In genomic region chr5:96699186-96699820, GRCh38 we compare ENCODE assay signal across 12 cellular contexts. TPM values are rescaled to one million over a fixed set of nuclear protein-coding genes. Genes with fewer than 3 reads are reported as not detected.
DNase-seq lines count a peak whose midpoint lies in the region; ATAC-seq and TF ChIP-seq lines count a peak whose summit lies in the region.
"Had no signal": no experiment of that assay in that cellular context is flagged by ENCODE, and none has a peak within 500 bp of the region (broad histone marks: within the 10 kb centered on the region; RNA-seq: fewer than 3 reads in every experiment).

No MANE protein-coding gene starts in this region.

- H3K9me3 ChIP-seq in HAP-1 (no peaks in the 10 kb centered on the region), mammary epithelial cell (replicated peaks; ENCODE audit: insufficient read depth, low read length) (no peaks in the 10 kb centered on the region), WERI-Rb-1 (ENCODE audit: severe bottlenecking) (no peaks in the 10 kb centered on the region)
- H3K9me3 ChIP-seq: BE2C, uterus had no signal

- BruUV-seq in mammary epithelial cell (replicated peaks; lab: Mats Ljungman, UMichigan) = no TSS peak

- peaks cover 64% of the 10 kb centered on the region for H3K79me2 ChIP-seq in mammary epithelial cell (ENCODE audit: insufficient read depth, low read length)

- CTCF ChIA-PET in mammary epithelial cell (lab: Charles Lee; ENCODE audit: low non-redundant PET) = no interaction called here

- 88% methylated on average over 3 of the region's 3 CpGs for WGBS in mammary epithelial cell (ENCODE audit: low coverage, missing lambda C conversion rate)

- H3K36me3 ChIP-seq in HAP-1 (replicated peaks) (peaks cover 5% of the 10 kb centered on the region; the same call in 1 of the 2 replicates), mammary epithelial cell (ENCODE audit: insufficient read depth, low read length) (peaks cover 10% of the 10 kb centered on the region), WERI-Rb-1 (no peaks in the 10 kb centered on the region)
- H3K36me3 ChIP-seq: BE2C, uterus had no signal

- ATAC-seq in HG03354 (IDR thresholded peaks at IDR 0.05; ENCODE audit: poor library complexity, severe bottlenecking, unreplicated experiment) = no peak

- no peaks in the 10 kb centered on the region for H3K27me3 ChIP-seq in HAP-1 (ENCODE audit: low read depth)
- H3K27me3 ChIP-seq in mammary epithelial cell (ENCODE audit: insufficient read depth, low read length) = no peaks in the 10 kb centered on the region
- no peaks in the 10 kb centered on the region for H3K27me3 ChIP-seq in WERI-Rb-1 (ENCODE audit: insufficient read depth, low read depth, severe bottlenecking)
- H3K27me3 ChIP-seq: BE2C, uterus had no signal

- intact Hi-C loops in mammary epithelial cell (cut with micrococcal nuclease) = no loop called here

- peak; percentile 38 for DNase-seq in A172 (ENCODE audit: low spot score)
- peak; percentile 20 to 39 for DNase-seq in HAP-1 (ENCODE audit: low spot score in 2 of 2)
- no peak for DNase-seq in mammary epithelial cell
- DNase-seq in medulla oblongata (ENCODE audit: extremely low spot score) = peak; percentile 26
- no peak for DNase-seq in HuH-7.5 (ENCODE audit: low spot score)
- no peak for DNase-seq in NCI-H1417 treated with DMSO at 0.1 percent for 48 hours (lab: John Stamatoyannopoulos, UW)
- no peak for DNase-seq in WERI-Rb-1
- DNase-seq: activated CD4-positive, alpha-beta T cell treated with anti-CD3 and anti-CD28 coated beads, Interleukin-2, amount 10 ng/mL, durations not matched to agents 24 days and 14 days; BE2C; NCI-H1048; uterus had no signal

- TF ChIP-seq CTCF in mammary epithelial cell (conservative IDR thresholded peaks at IDR 0.05 in 1 of 2, IDR thresholded peaks at IDR 0.05 in 1 of 2; ENCODE audit: extremely low read depth in 1 of 2, insufficient read depth in 1 of 2, low read depth in 1 of 2, low read length in 2 of 2) (no peak), WERI-Rb-1 (IDR thresholded peaks at IDR 0.05; ENCODE audit: low read depth, low read length) (no peak)

- in situ Hi-C loops in HAP-1 (cut with MboI; ENCODE audit: low sequenced_read_pairs) (no loop called here), mammary epithelial cell (cut with MboI; ENCODE audit: low sequenced_read_pairs in 2 of 2) (no loop called here)

- H3K27ac ChIP-seq in mammary epithelial cell (ENCODE audit: insufficient read depth, low read depth, low read length) (peak overlapping the region; percentile 99), WERI-Rb-1 (no peak overlapping the region)
- H3K27ac ChIP-seq: uterus had no signal

- no peaks in the 10 kb centered on the region for H4K20me1 ChIP-seq in mammary epithelial cell (ENCODE audit: insufficient read depth, low read length)

- no peak overlapping the region for H3K4me2 ChIP-seq in mammary epithelial cell (ENCODE audit: insufficient read depth, low read depth, low read length)

- dilution Hi-C loops in mammary epithelial cell (cut with HindIII; ENCODE audit: low sequenced_read_pairs) = no loop called here

- H3K4me3 ChIP-seq in HAP-1 = no peak overlapping the region
- H3K4me3 ChIP-seq in mammary epithelial cell (replicated peaks in 1 of 3; ENCODE audit: insufficient read depth in 1 of 3, low read depth in 2 of 3, low read length in 3 of 3) = no peak overlapping the region
- H3K4me3 ChIP-seq in WERI-Rb-1 (ENCODE audit: low read depth, low read length) = no peak overlapping the region
- H3K4me3 ChIP-seq: uterus had no signal

- no peak overlapping the region for H2AFZ ChIP-seq in mammary epithelial cell (ENCODE audit: low read depth, low read length)

- peaks cover 15% of the 10 kb centered on the region for H3K4me1 ChIP-seq in HAP-1
- peaks cover 41% of the 10 kb centered on the region for H3K4me1 ChIP-seq in mammary epithelial cell (ENCODE audit: insufficient read depth, low read length)
- H3K4me1 ChIP-seq: BE2C had no signal

- no peak overlapping the region for H3K9ac ChIP-seq in mammary epithelial cell (ENCODE audit: insufficient read depth, low read length)

RNA-seq across cellular contexts. Expression of gene CAST, which starts 37.1 kb away (rescaled TPM):
- total RNA-seq in A172 (2014; rRNA removed; shearing (Covaris generic)) = 166 and 225 TPM in 2 replicates
- total RNA-seq in mammary epithelial cell = 100 to 1,000 TPM; 397 to 459 TPM
- 339 TPM for polyA plus RNA-seq in mammary epithelial cell
- polyA minus RNA-seq in mammary epithelial cell = 359 TPM

Comparison
In these comparisons a context has a peak if more than half of its experiments do, and no peak if none do; other contexts are left out.
1. DNase-seq: peak in A172 (single experiment), HAP-1 (2 of 2) and medulla oblongata (single experiment); none in mammary epithelial cell (single experiment), HuH-7.5 (single experiment), NCI-H1417 treated with DMSO at 0.1 percent for 48 hours (single experiment) and WERI-Rb-1 (single experiment).